In the genomic region with DNA sequence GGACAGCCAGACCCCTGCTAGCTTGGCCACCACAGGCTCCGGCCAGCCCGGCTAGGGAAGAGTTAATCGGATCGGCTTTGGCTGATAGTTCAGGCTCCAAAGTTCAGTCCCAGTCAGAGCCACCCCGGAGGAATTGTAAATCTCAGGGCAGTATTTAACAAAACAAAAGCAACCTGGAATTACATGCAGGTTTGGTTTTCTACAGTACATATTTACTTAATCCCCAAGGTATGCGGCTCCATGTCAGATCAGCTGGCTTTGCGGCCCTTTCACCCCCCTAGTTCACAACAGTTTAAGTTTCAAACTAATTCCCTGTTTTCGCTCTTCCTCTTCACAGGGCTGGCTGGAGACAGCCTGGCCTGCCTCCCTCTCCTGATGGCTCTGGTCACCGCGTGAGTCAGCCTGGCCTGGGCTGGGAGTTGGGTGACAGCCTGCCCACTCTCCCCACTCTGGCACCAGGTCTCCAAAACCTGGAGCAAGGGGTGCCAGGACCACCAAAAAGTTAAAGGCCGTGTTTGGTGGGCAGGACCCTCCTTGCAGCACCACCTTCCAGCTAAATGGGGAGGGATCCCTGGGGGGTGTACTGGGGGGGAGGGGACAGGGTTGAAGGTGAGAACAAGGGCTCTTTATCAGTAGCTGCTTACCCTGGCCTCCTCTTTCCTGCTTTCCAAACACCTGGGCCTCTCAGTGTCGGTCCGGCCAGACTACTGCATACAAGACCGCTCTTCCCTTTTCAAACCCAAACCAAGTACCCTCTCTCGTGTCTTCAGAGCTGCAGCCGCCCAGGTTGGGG, we compare ENCODE assay signal across 9 cellular contexts. TPM values are rescaled to one million over a fixed set of nuclear protein-coding genes. Genes with fewer than 3 reads are reported as not detected.
DNase-seq lines count a peak whose midpoint lies in the region; ATAC-seq and TF ChIP-seq lines count a peak whose summit lies in the region.
"Had no signal": no experiment of that assay in that cellular context is flagged by ENCODE, and none has a peak within 500 bp of the region (broad histone marks: within the 10 kb centered on the region; RNA-seq: fewer than 3 reads in every experiment).

No MANE protein-coding gene starts in this region.

- DNase-seq in EL (peak; percentile 61), MV-4-11 (lab: John Stamatoyannopoulos, UW) (peak; percentile 16), mammary epithelial cell (peak; percentile 49), kidney glomerular epithelial cell (lab: John Stamatoyannopoulos, UW) (peak; percentile 41), germinal center (ENCODE audit: low spot score) (no peak)
- DNase-seq in stimulated activated effector memory CD8-positive, alpha-beta T cell treated with anti-CD3 and anti-CD28 coated beads, Interleukin-12 subunit alpha, Interleukin-12 subunit beta, amount 100 ng/mL, for 72 hours (ENCODE audit: low spot score in 2 of 2) = no peak

- peaks cover 86% of the 10 kb centered on the region for H3K36me3 Mint-ChIP-seq in stimulated activated effector memory CD8-positive, alpha-beta T cell treated with anti-CD3 and anti-CD28 coated beads, Interleukin-12 subunit alpha, Interleukin-12 subunit beta, amount 100 ng/mL, for 72 hours

- H3K27ac Mint-ChIP-seq in stimulated activated effector memory CD8-positive, alpha-beta T cell treated with anti-CD3 and anti-CD28 coated beads, Interleukin-12 subunit alpha, Interleukin-12 subunit beta, amount 100 ng/mL, for 72 hours = peak overlapping the region; percentile 96

- in situ Hi-C loops in mammary epithelial cell (cut with MboI; ENCODE audit: low sequenced_read_pairs in 2 of 2) = loop anchor here in 1 of 2 donors (5.0 to 25.0 kb wide), 3 partner anchors 129 to 329 kb away; no protein-coding TSS in a partner anchor

- H3K4me1 Mint-ChIP-seq in stimulated activated effector memory CD8-positive, alpha-beta T cell treated with anti-CD3 and anti-CD28 coated beads, Interleukin-12 subunit alpha, Interleukin-12 subunit beta, amount 100 ng/mL, for 72 hours = peaks cover 77% of the 10 kb centered on the region

- dilution Hi-C loops in mammary epithelial cell (cut with HindIII; ENCODE audit: low sequenced_read_pairs) = no loop called here

- H3K9me3 ChIP-seq in mammary epithelial cell (replicated peaks; ENCODE audit: insufficient read depth, low read length) = no peaks in the 10 kb centered on the region

- peak overlapping the region; percentile 98 for H3K4me3 Mint-ChIP-seq in stimulated activated effector memory CD8-positive, alpha-beta T cell treated with anti-CD3 and anti-CD28 coated beads, Interleukin-12 subunit alpha, Interleukin-12 subunit beta, amount 100 ng/mL, for 72 hours

- no peaks in the 10 kb centered on the region for H3K9me3 Mint-ChIP-seq in stimulated activated effector memory CD8-positive, alpha-beta T cell treated with anti-CD3 and anti-CD28 coated beads, Interleukin-12 subunit alpha, Interleukin-12 subunit beta, amount 100 ng/mL, for 72 hours

- CTCF ChIA-PET in mammary epithelial cell (lab: Charles Lee; ENCODE audit: low non-redundant PET) = no interaction called here

- H3K4me2 ChIP-seq in mammary epithelial cell (ENCODE audit: insufficient read depth, low read depth, low read length) = peak overlapping the region; percentile 83

- TF ChIP-seq CTCF in mammary epithelial cell (conservative IDR thresholded peaks at IDR 0.05 in 1 of 2, IDR thresholded peaks at IDR 0.05 in 1 of 2; ENCODE audit: extremely low read depth in 1 of 2, insufficient read depth in 1 of 2, low read depth in 1 of 2, low read length in 2 of 2) = no peak

- H4K20me1 ChIP-seq in mammary epithelial cell (ENCODE audit: insufficient read depth, low read length) = no peaks in the 10 kb centered on the region

- H3K27ac ChIP-seq in mammary epithelial cell (ENCODE audit: insufficient read depth, low read depth, low read length) = peak overlapping the region; percentile 89

- ATAC-seq in stimulated activated effector memory CD8-positive, alpha-beta T cell treated with anti-CD3 and anti-CD28 coated beads, Interleukin-12 subunit alpha, Interleukin-12 subunit beta, amount 100 ng/mL, for 72 hours = no peak
- no peak for ATAC-seq in HG03025 (IDR thresholded peaks at IDR 0.05; ENCODE audit: low FRiP score, unreplicated experiment)
- no peak for ATAC-seq in HG02623 (IDR thresholded peaks at IDR 0.05; ENCODE audit: unreplicated experiment)

- peak overlapping the region; percentile 84 for H3K9ac ChIP-seq in mammary epithelial cell (ENCODE audit: insufficient read depth, low read length)

- H3K4me1 ChIP-seq in mammary epithelial cell (ENCODE audit: insufficient read depth, low read length) = peaks cover 26% of the 10 kb centered on the region

- intact Hi-C loops in mammary epithelial cell (cut with micrococcal nuclease) = loop anchor here (1.0 to 5.0 kb wide), 3 partner anchors 20 to 254 kb away; no protein-coding TSS in a partner anchor

- H3K36me3 ChIP-seq in mammary epithelial cell (ENCODE audit: insufficient read depth, low read length) = no peaks in the 10 kb centered on the region

- H3K27me3 ChIP-seq in mammary epithelial cell (ENCODE audit: insufficient read depth, low read length) = no peaks in the 10 kb centered on the region

- no TSS peak for BruUV-seq in mammary epithelial cell (replicated peaks; lab: Mats Ljungman, UMichigan)

- peak overlapping the region; percentile 87 to 94 (median 87) for H3K4me3 ChIP-seq in mammary epithelial cell (replicated peaks in 1 of 3; ENCODE audit: insufficient read depth in 1 of 3, low read depth in 2 of 3, low read length in 3 of 3)

- WGBS in mammary epithelial cell (ENCODE audit: low coverage, missing lambda C conversion rate) = 5% methylated on average over 11 of the region's 16 CpGs

- H3K79me2 ChIP-seq in mammary epithelial cell (ENCODE audit: insufficient read depth, low read length) = peaks cover 53% of the 10 kb centered on the region

- peak overlapping the region; percentile 82 for H2AFZ ChIP-seq in mammary epithelial cell (ENCODE audit: low read depth, low read length)

RNA-seq across cellular contexts. Expression of a gene that starts 1.9 kb away (rescaled TPM):
- 10 to 100 TPM; 18.7 to 76.3 TPM for total RNA-seq in mammary epithelial cell
- 28.3 TPM for polyA plus RNA-seq in mammary epithelial cell
- 63.9 TPM for polyA minus RNA-seq in mammary epithelial cell

RNA-seq across cellular contexts. Expression of a gene that starts 27.8 kb away (rescaled TPM):
- total RNA-seq in mammary epithelial cell = not detected
- polyA plus RNA-seq in mammary epithelial cell = not detected
- polyA minus RNA-seq in mammary epithelial cell = not detected
- total RNA-seq: T-helper 1 cell treated with Interleukin-12 subunit alpha and Interleukin-12 subunit beta and Interleukin-4 antibody, amounts not matched to agents 30 ng/mL and 1 ng/mL, for 36 hours had no signal

Comparison
In these comparisons a context has a peak if more than half of its experiments do, and no peak if none do; other contexts are left out.
1. DNase-seq: peak in EL (single experiment), MV-4-11 (single experiment), mammary epithelial cell (single experiment) and kidney glomerular epithelial cell (single experiment); none in stimulated activated effector memory CD8-positive, alpha-beta T cell treated with anti-CD3 and anti-CD28 coated beads, Interleukin-12 subunit alpha, Interleukin-12 subunit beta, amount 100 ng/mL, for 72 hours (0 of 2) and germinal center (single experiment).